In genomic region chr12:57872362-57872761, GRCh38 we compare ENCODE assay signal across 22 cellular contexts. TPM values are rescaled to one million over a fixed set of nuclear protein-coding genes. Genes with fewer than 3 reads are reported as not detected.
DNase-seq lines count a peak whose midpoint lies in the region; ATAC-seq and TF ChIP-seq lines count a peak whose summit lies in the region.
"Had no signal": no experiment of that assay in that cellular context is flagged by ENCODE, and none has a peak within 500 bp of the region (broad histone marks: within the 10 kb centered on the region; RNA-seq: fewer than 3 reads in every experiment).

No MANE protein-coding gene starts in this region.

- H3K4me3 Mint-ChIP-seq in activated CD4-positive, alpha-beta T cell treated with anti-CD3 and anti-CD28 coated beads for 36 hours, result no peak overlapping the region

- H3K9me2 ChIP-seq in SK-N-SH, result no peaks in the 10 kb centered on the region

- H3K4me1 ChIP-seq in SK-N-SH (ENCODE audit: control insufficient read depth in 1 of 2, insufficient read depth in 2 of 2, low read depth in 1 of 2, low read length in 1 of 2) (peaks cover 0 to 12% of the 10 kb centered on the region in 2 experiments; a peak in 1 of 4 replicates), KMS-11 (ENCODE audit: low read depth, poor library complexity, severe bottlenecking) (peaks cover 8% of the 10 kb centered on the region), left ventricle myocardium inferior (peaks cover 34% of the 10 kb centered on the region), smooth muscle cell (ENCODE audit: low read depth) (peaks cover 18% of the 10 kb centered on the region)

- no peak overlapping the region for H3K4me3 ChIP-seq in SK-N-SH (ENCODE audit: low read depth in 2 of 2, low read length in 1 of 2)
- H3K4me3 ChIP-seq in KMS-11 (IDR thresholded peaks at IDR 0.05; ENCODE audit: insufficient read depth, low read depth, low read length), result no peak overlapping the region
- no peak overlapping the region for H3K4me3 ChIP-seq in left ventricle myocardium inferior
- no peak overlapping the region for H3K4me3 ChIP-seq in smooth muscle cell
- H3K4me3 ChIP-seq: BLaER1, PC-9, SJCRH30 had no signal

- no peaks in the 10 kb centered on the region for H3K36me3 Mint-ChIP-seq in activated CD4-positive, alpha-beta T cell treated with anti-CD3 and anti-CD28 coated beads for 36 hours (ENCODE audit: low read depth)
- H3K36me3 Mint-ChIP-seq: CD4-positive, CD25-positive, alpha-beta regulatory T cell had no signal

- no peak for TF ChIP-seq CTCF in SK-N-SH (IDR thresholded peaks at IDR 0.05)
- no peak for TF ChIP-seq CTCF in KMS-11 (conservative IDR thresholded peaks at IDR 0.05; ENCODE audit: low read depth, low read length)
- TF ChIP-seq CTCF in left ventricle myocardium inferior (IDR thresholded peaks at IDR 0.05; ENCODE audit: borderline replicate concordance), result no peak
- TF ChIP-seq CTCF in smooth muscle cell (IDR thresholded peaks at IDR 0.05; ENCODE audit: borderline replicate concordance, insufficient read depth, poor library complexity, severe bottlenecking), result no peak

- no peaks in the 10 kb centered on the region for H3K79me2 ChIP-seq in SK-N-SH (ENCODE audit: insufficient read depth)
- no peaks in the 10 kb centered on the region for H3K79me2 ChIP-seq in KMS-11 (ENCODE audit: insufficient read depth, low read depth)
- H3K79me2 ChIP-seq in smooth muscle cell (ENCODE audit: low read depth), result no peaks in the 10 kb centered on the region

- H3K4me2 ChIP-seq in SK-N-SH, result no peak overlapping the region
- no peak overlapping the region for H3K4me2 ChIP-seq in KMS-11
- H3K4me2 ChIP-seq in smooth muscle cell, result no peak overlapping the region
- H3K4me2 ChIP-seq: BLaER1, PC-9 had no signal

- no peak overlapping the region for H3K27ac ChIP-seq in SK-N-SH (ENCODE audit: low read depth in 2 of 2, low read length in 1 of 2)
- H3K27ac ChIP-seq in KMS-11, result no peak overlapping the region
- no peak overlapping the region for H3K27ac ChIP-seq in left ventricle myocardium inferior (replicated peaks)
- H3K27ac ChIP-seq in smooth muscle cell (ENCODE audit: low read depth), result no peak overlapping the region
- H3K27ac ChIP-seq: BLaER1, PC-9, SJCRH30 had no signal

- ATAC-seq in SK-N-SH treated with all-trans-retinoic acid at 6 μM for 48 hours, result no peak
- ATAC-seq in activated CD4-positive, alpha-beta T cell treated with anti-CD3 and anti-CD28 coated beads for 36 hours, result no peak
- ATAC-seq: Right ventricle myocardium inferior had no signal

- H3K9ac ChIP-seq in SK-N-SH (no peak overlapping the region), KMS-11 (no peak overlapping the region), smooth muscle cell (ENCODE audit: low read depth) (no peak overlapping the region)
- H3K9ac ChIP-seq: BLaER1 had no signal

- H3K9me3 Mint-ChIP-seq in activated CD4-positive, alpha-beta T cell treated with anti-CD3 and anti-CD28 coated beads for 36 hours (ENCODE audit: low read depth), result no peaks in the 10 kb centered on the region

- H3K9me3 ChIP-seq in SK-N-SH, result no peaks in the 10 kb centered on the region
- no peaks in the 10 kb centered on the region for H3K9me3 ChIP-seq in left ventricle myocardium inferior (replicated peaks)
- H3K9me3 ChIP-seq in smooth muscle cell (replicated peaks; ENCODE audit: low read depth), result no peaks in the 10 kb centered on the region
- H3K9me3 ChIP-seq: BLaER1, SJCRH30 had no signal

- H2AFZ ChIP-seq in SK-N-SH (ENCODE audit: low read depth) (no peak overlapping the region), KMS-11 (ENCODE audit: low read depth) (peak overlapping the region; percentile 11; the same call in 1 of the 2 replicates), smooth muscle cell (ENCODE audit: low read depth) (no peak overlapping the region)
- H2AFZ ChIP-seq: PC-9 had no signal

- intact Hi-C loops in posterior vena cava (cut with DNase I), result no loop called here
- intact Hi-C loops in activated CD4-positive, alpha-beta T cell treated with anti-CD3 and anti-CD28 coated beads for 36 hours (cut with DNase I, micrococcal nuclease), result no loop called here
- intact Hi-C loops in left ventricle myocardium inferior (cut with micrococcal nuclease), result no loop called here

- POLR2A ChIA-PET in SK-N-SH (lab: Yijun Ruan, JAX), result no interaction called here
- POLR2A ChIA-PET in activated CD4-positive, alpha-beta T cell treated with anti-CD3 and anti-CD28 coated beads for 36 hours (lab: Charles Lee), result no interaction called here

- H3F3A ChIP-seq in SK-N-SH (replicated peaks; ENCODE audit: insufficient read depth), result no peaks in the 10 kb centered on the region
- peaks cover 2% of the 10 kb centered on the region for H3F3A ChIP-seq in smooth muscle cell (ENCODE audit: low read depth)

- CTCF ChIA-PET in SK-N-SH (lab: Yijun Ruan, JAX), result interaction anchor here (1.3 kb wide), 1 partner anchor 33 kb away, joined by 6 read pairs; no protein-coding TSS in a partner anchor
- CTCF ChIA-PET in activated CD4-positive, alpha-beta T cell treated with anti-CD3 and anti-CD28 coated beads for 36 hours (lab: Charles Lee), result interaction anchor here (0.6 to 1.7 kb wide), 3 partner anchors 40 to 70 kb away, joined by 3 to 4 read pairs (median 3); no protein-coding TSS in a partner anchor

- TF ChIP-seq RAD21 in SK-N-SH (IDR thresholded peaks at IDR 0.05; ENCODE audit: low read length), result no peak

- WGBS in SK-N-SH (ENCODE audit: low lambda C conversion rate), result 65% methylated on average over 2 of the region's 2 CpGs
- 91% methylated on average over 2 of the region's 2 CpGs for WGBS in smooth muscle cell (ENCODE audit: low lambda C conversion rate)

- peaks cover 10% of the 10 kb centered on the region for H3K4me1 Mint-ChIP-seq in activated CD4-positive, alpha-beta T cell treated with anti-CD3 and anti-CD28 coated beads for 36 hours
- H3K4me1 Mint-ChIP-seq: CD4-positive, CD25-positive, alpha-beta regulatory T cell had no signal

- H3K36me3 ChIP-seq in SK-N-SH (replicated peaks in 1 of 2; ENCODE audit: control insufficient read depth in 1 of 2, insufficient read depth in 2 of 2, low read length in 1 of 2) (no peaks in the 10 kb centered on the region), KMS-11 (ENCODE audit: insufficient read depth) (no peaks in the 10 kb centered on the region), left ventricle myocardium inferior (no peaks in the 10 kb centered on the region), smooth muscle cell (ENCODE audit: low read depth) (no peaks in the 10 kb centered on the region)
- H3K36me3 ChIP-seq: BLaER1, SJCRH30 had no signal

- H3K27ac Mint-ChIP-seq in activated CD4-positive, alpha-beta T cell treated with anti-CD3 and anti-CD28 coated beads for 36 hours, result no peak overlapping the region
- H3K27ac Mint-ChIP-seq: CD4-positive, CD25-positive, alpha-beta regulatory T cell had no signal

- H3K27me3 Mint-ChIP-seq in activated CD4-positive, alpha-beta T cell treated with anti-CD3 and anti-CD28 coated beads for 36 hours, result peaks cover 2% of the 10 kb centered on the region

- DNase-seq in SK-N-SH, result no peak
- peak; percentile 59 for DNase-seq in cerebellar cortex (ENCODE audit: low spot score)
- peak; percentile 2 for DNase-seq in posterior vena cava (ENCODE audit: low spot score)
- DNase-seq in activated CD4-positive, alpha-beta T cell treated with anti-CD3 and anti-CD28 coated beads for 36 hours, result no peak
- no peak for DNase-seq in left ventricle myocardium inferior
- no peak for DNase-seq in smooth muscle cell (lab: John Stamatoyannopoulos, UW; ENCODE audit: unreplicated experiment)
- DNase-seq: CD4-positive, CD25-positive, alpha-beta regulatory T cell; DMS53; H7; Karpas-422; NCI-H1092 treated with DMSO at 0.1 percent for 48 hours; NCI-H1436; NCI-H187; NCI-H526 treated with DMSO at 0.1 percent for 48 hours; PC-9; T-helper 1 cell had no signal

- no peaks in the 10 kb centered on the region for H4K20me1 ChIP-seq in SK-N-SH (ENCODE audit: insufficient read depth)
- no peaks in the 10 kb centered on the region for H4K20me1 ChIP-seq in KMS-11 (ENCODE audit: insufficient read depth)
- no peaks in the 10 kb centered on the region for H4K20me1 ChIP-seq in smooth muscle cell (ENCODE audit: low read depth)
- H4K20me1 ChIP-seq: BLaER1 had no signal

- H3K27me3 ChIP-seq in SK-N-SH (ENCODE audit: insufficient read depth) (no peaks in the 10 kb centered on the region), KMS-11 (ENCODE audit: insufficient read depth, low read depth) (no peaks in the 10 kb centered on the region), left ventricle myocardium inferior (ENCODE audit: low read depth) (no peaks in the 10 kb centered on the region), smooth muscle cell (ENCODE audit: low read depth) (no peaks in the 10 kb centered on the region)
- H3K27me3 ChIP-seq: BLaER1, SJCRH30 had no signal

- no peak for TF ChIP-seq EP300 in SK-N-SH (IDR thresholded peaks at IDR 0.05; ENCODE audit: borderline replicate concordance in 1 of 2, low read depth in 1 of 2, low read length in 1 of 2)

TF ChIP-seq in SK-N-SH treated with all-trans-retinoic acid at 6 μM for 48 hours, 23 proteins besides CTCF, POLR2A, EP300 and RAD21:
- no peak for TF ChIP-seq ZNF70 (CRISPR knock-in tag; IDR thresholded peaks at IDR 0.05)

RNA-seq across cellular contexts. Expression of gene CTDSP2, which starts 25.8 kb away (rescaled TPM):
- polyA plus RNA-seq in SK-N-SH (2012; rRNA removed), result 117 and 119 TPM in 2 replicates
- polyA plus RNA-seq in SK-N-SH (2012; cell fraction: cytosol; rRNA removed), result 87.3 and 102 TPM in 2 replicates
- polyA plus RNA-seq in SK-N-SH (2012; cell fraction: nucleus; rRNA removed), result 145 and 147 TPM in 2 replicates
- 100 to 1,000 TPM; 135 to 138 TPM for total RNA-seq in posterior vena cava
- total RNA-seq in activated CD4-positive, alpha-beta T cell treated with anti-CD3 and anti-CD28 coated beads for 36 hours, result 10 to 100 TPM; 80.9 to 85.4 TPM
- 82.6 TPM for total RNA-seq in left ventricle myocardium inferior
- 77.4 and 86.7 TPM in 2 replicates for total RNA-seq in smooth muscle cell
- 61.7 and 62.0 TPM in 2 replicates for polyA plus RNA-seq in smooth muscle cell

RNA-seq across cellular contexts. Expression of gene AVIL, which starts 53.8 kb away (rescaled TPM):
- polyA plus RNA-seq in SK-N-SH (2012; rRNA removed) (4.7 and 5.2 TPM in 2 replicates), smooth muscle cell (1.2 and 9.1 TPM in 2 replicates)
- 1.2 and 1.4 TPM in 2 replicates for polyA plus RNA-seq in SK-N-SH (2012; cell fraction: cytosol; rRNA removed)
- polyA plus RNA-seq in SK-N-SH (2012; cell fraction: nucleus; rRNA removed), result 29.9 and 32.6 TPM in 2 replicates
- total RNA-seq in posterior vena cava (1 to 10 TPM; 5.6 to 6.3 TPM), left ventricle myocardium inferior (2.1 TPM), smooth muscle cell (7.0 and 17.1 TPM in 2 replicates)
- under 1 TPM; 0.53 to 0.75 TPM for total RNA-seq in activated CD4-positive, alpha-beta T cell treated with anti-CD3 and anti-CD28 coated beads for 36 hours
- total RNA-seq: Daoy had no signal

Comparison
In these comparisons a context has a peak if more than half of its experiments do, and no peak if none do; other contexts are left out.
1. DNase-seq: peak in cerebellar cortex (single experiment) and posterior vena cava (single experiment); none in SK-N-SH (single experiment), activated CD4-positive, alpha-beta T cell treated with anti-CD3 and anti-CD28 coated beads for 36 hours (single experiment), left ventricle myocardium inferior (single experiment) and smooth muscle cell (single experiment).